Comparison of ENCODE assay signal across 1 cellular context in the genomic region with DNA sequence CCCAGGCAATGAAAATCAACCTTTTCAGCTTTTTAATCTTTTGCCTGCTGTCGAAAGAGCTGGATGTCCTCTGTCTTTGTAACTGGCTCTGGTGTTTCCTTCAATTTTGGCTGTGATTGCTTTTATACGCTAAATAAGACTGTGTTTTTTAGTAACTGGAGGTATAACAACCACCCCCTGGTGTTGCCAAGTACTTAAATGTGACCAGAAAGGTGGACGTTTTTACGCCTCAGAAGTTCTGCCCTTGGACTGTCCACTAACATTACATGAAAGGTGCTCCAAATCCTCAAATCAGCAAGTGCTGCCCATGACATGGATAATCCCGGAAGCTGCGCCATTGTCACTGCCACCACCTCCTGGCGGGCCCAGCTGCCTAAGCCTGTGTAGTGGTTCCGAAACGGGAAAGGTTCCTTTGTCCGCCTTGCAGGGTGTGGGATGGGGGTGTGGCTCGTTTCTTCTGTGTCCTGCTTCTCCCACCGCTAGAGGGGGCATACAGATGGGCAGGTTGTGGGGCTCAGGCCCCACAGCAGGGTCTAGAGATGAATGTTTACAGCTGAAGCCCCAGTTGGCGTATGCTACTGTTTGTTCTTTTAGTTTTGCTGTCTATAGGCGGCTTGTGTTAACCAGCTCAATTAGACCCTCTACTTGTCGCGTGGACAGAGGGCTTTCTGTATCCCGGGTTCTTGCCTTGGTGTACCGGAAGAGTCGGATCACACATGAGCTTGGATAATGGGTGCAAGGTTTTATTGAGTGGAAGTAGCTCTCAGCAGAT.
TF ChIP-seq lines count a peak whose summit lies in the region.

No MANE protein-coding gene starts in this region.

TF ChIP-seq in GM12878, 131 proteins besides CTCF, POLR2A, EP300 and RAD21:
- TF ChIP-seq POLR2AphosphoS2 (IDR thresholded peaks at IDR 0.05; ENCODE audit: low read depth, low read length) (no peak), E2F4 (IDR thresholded peaks at IDR 0.05; ENCODE audit: low read depth, low read length) (no peak), GATAD2B (conservative IDR thresholded peaks at IDR 0.05; ENCODE audit: low read depth) (no peak), ETV6 (conservative IDR thresholded peaks at IDR 0.05 in 1 of 2, IDR thresholded peaks at IDR 0.05 in 1 of 2; ENCODE audit: borderline replicate concordance in 1 of 2, low read depth in 1 of 2) (no peak), SMARCA5 (IDR thresholded peaks at IDR 0.05) (no peak), KAT2A (conservative IDR thresholded peaks at IDR 0.05; ENCODE audit: control insufficient read depth, low read depth, low read length) (no peak), TCF7 (IDR thresholded peaks at IDR 0.05; ENCODE audit: borderline replicate concordance) (no peak), ATF3 (IDR thresholded peaks at IDR 0.05; ENCODE audit: borderline replicate concordance, extremely low read depth, low read depth, low read length) (no peak), MEF2A (IDR thresholded peaks at IDR 0.05; ENCODE audit: insufficient read depth, low read depth, low read length) (no peak), RBBP5 (conservative IDR thresholded peaks at IDR 0.05) (no peak), SMAD1 (IDR thresholded peaks at IDR 0.05; ENCODE audit: low read depth, partially characterized antibody) (no peak), BCLAF1 (IDR thresholded peaks at IDR 0.05) (no peak), MTA2 (IDR thresholded peaks at IDR 0.05; ENCODE audit: low read depth) (no peak), MAX (IDR thresholded peaks at IDR 0.05; ENCODE audit: low read depth, low read length) (no peak)
- TF ChIP-seq, protein P1, sequence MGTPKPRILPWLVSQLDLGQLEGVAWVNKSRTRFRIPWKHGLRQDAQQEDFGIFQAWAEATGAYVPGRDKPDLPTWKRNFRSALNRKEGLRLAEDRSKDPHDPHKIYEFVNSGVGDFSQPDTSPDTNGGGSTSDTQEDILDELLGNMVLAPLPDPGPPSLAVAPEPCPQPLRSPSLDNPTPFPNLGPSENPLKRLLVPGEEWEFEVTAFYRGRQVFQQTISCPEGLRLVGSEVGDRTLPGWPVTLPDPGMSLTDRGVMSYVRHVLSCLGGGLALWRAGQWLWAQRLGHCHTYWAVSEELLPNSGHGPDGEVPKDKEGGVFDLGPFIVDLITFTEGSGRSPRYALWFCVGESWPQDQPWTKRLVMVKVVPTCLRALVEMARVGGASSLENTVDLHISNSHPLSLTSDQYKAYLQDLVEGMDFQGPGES (IDR thresholded peaks at IDR 0.05) = no peak
